Comparison of ENCODE assay signal across 1 cellular context in genomic region chr9:33151601-33152000, GRCh38.
TF ChIP-seq lines count a peak whose summit lies in the region.

No MANE protein-coding gene starts in this region.

TF ChIP-seq in GM12878, 131 proteins besides CTCF, POLR2A, EP300 and RAD21 (continued from another document):
- TF ChIP-seq PRDM15 (CRISPR knock-in tag; IDR thresholded peaks at IDR 0.05), result no peak
- no peak for TF ChIP-seq BHLHE40 (IDR thresholded peaks at IDR 0.05; ENCODE audit: borderline replicate concordance in 1 of 2, low read depth in 2 of 2, low read length in 1 of 2)
- no peak for TF ChIP-seq ZBTB40 (IDR thresholded peaks at IDR 0.05; ENCODE audit: borderline replicate concordance)
- no peak for TF ChIP-seq IRF4 (IDR thresholded peaks at IDR 0.05; ENCODE audit: low read depth, low read length)
- TF ChIP-seq IRF5 (IDR thresholded peaks at IDR 0.05; ENCODE audit: borderline replicate concordance), result no peak
- no peak for TF ChIP-seq ATF7 (IDR thresholded peaks at IDR 0.05; ENCODE audit: low read depth)
- TF ChIP-seq RUNX3 (IDR thresholded peaks at IDR 0.05; ENCODE audit: low read length), result no peak
- no peak for TF ChIP-seq NR2C2 (IDR thresholded peaks at IDR 0.05; ENCODE audit: borderline replicate concordance, control insufficient read depth, insufficient read length, low read depth)
- no peak for TF ChIP-seq KLF5 (IDR thresholded peaks at IDR 0.05; ENCODE audit: partially characterized antibody)
- TF ChIP-seq MEF2B (IDR thresholded peaks at IDR 0.05; ENCODE audit: partially characterized antibody, poor library complexity, severe bottlenecking), result no peak
- TF ChIP-seq SMARCA5 (IDR thresholded peaks at IDR 0.05), result no peak
- no peak for TF ChIP-seq POU2F2 (IDR thresholded peaks at IDR 0.05; ENCODE audit: borderline replicate concordance, low read depth, low read length)
- no peak for TF ChIP-seq NKRF (conservative IDR thresholded peaks at IDR 0.05)
TF ChIP-seq in GM12878: peak in this region for 0.
